ENCODE assay signal across 8 cellular contexts in the genomic region with DNA sequence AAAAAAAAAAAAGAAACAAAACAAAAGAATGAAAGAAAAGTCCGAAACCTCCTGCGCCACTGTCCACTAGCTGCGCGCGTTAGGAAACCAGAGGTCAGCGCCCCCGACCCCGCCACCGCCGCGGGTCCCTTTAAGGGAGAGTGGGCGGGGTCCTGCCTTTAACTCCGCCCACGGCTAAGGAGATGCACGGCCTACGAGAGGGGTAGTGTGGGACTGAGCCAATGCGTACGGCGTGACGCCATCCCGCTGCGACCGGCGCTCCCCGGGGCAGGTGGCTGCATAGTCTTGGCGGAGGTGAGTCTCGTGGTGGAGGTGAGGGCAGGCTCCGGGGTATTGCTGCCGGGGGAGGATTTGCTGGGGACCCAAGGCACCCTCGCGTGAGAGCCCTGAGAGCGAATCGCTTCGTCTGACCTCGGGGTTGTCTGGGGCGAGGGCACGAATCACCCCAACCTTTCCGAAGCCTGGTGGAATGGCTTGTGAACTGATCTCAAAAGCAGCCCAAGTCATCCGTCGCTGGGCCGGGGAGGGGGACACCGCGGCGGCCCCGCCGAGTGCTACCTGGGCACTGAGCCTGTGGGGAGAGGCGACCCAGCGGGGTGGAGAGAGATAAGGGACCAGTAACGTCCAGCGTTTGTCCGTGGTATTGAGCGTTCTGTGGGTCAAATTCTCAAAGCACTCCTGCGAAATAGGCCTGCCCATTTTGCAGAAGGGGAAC.
DNase-seq lines count a peak whose midpoint lies in the region; ATAC-seq and TF ChIP-seq lines count a peak whose summit lies in the region.

A gene (plus strand): TSS at position 241 of the 715 bp plus-strand sequence. CDS start 1,319 bp downstream, outside the sequence.

- ATAC-seq in GM19023 (IDR thresholded peaks at IDR 0.05; ENCODE audit: unreplicated experiment) (peak; percentile 100), HG03196 (IDR thresholded peaks at IDR 0.05; ENCODE audit: unreplicated experiment) (peak; percentile 100)

- DNase-seq in AG09319 (ENCODE audit: extremely low read depth, low read depth) (peak; percentile 47), NCI-H345 (lab: John Stamatoyannopoulos, UW) (peak; percentile 92), iris pigment epithelial cell (ENCODE audit: low read depth) (peak; percentile 87)
- peak; percentile 89 for DNase-seq in activated CD4-positive, CD25-positive, alpha-beta regulatory T cell treated with anti-CD3 and anti-CD28 coated beads, Interleukin-2, amount 50 U/mL, for 16 hours (ENCODE audit: low read depth, low spot score)
- DNase-seq in central memory CD4-positive, alpha-beta T cell: peak; percentile 94
- DNase-seq in stimulated activated CD4-positive, alpha-beta T cell treated with anti-CD3 and anti-CD28 coated beads, Interleukin-12 subunit alpha, Interleukin-12 subunit beta, amount 100 ng/mL, for 4 hours: peak; percentile 88

- no peak for TF ChIP-seq CTCF in AG09319 (IDR thresholded peaks at IDR 0.05; ENCODE audit: low read depth, low read length)

Comparison
In these comparisons a context has a peak if more than half of its experiments do, and no peak if none do; other contexts are left out.
1. Peak in every context shown above with its lines: DNase-seq and ATAC-seq.